In the genomic region with DNA sequence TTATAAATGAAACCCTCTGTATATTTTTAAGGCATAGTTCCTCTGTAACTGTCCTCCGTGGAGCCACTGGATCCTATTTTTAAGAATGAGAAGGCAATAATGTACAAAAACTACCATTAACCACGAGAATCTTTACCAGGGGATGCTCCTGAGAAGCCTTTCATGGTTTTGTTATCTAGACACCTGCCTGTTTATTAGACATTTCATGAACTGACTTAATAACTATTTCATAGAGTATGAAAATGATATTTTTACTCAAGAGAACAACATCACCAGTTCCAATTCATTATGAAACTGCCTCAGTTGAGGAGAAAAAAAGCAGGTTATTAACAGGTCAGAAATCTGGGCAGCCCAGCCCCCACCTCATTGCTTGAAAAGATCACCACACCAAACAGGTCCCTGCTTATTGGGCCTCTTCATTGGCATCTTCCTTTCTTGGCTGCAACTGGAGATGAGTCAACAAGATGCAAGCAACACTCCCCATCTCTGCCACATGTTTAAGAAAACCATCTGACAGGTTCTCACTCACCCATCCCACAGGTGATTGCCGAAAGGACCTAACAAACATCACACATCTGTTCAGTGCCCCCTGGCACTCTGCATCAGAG, we compare ENCODE assay signal across 17 cellular contexts. TPM values are rescaled to one million over a fixed set of nuclear protein-coding genes. Genes with fewer than 3 reads are reported as not detected.
A peak's percentile ranks its signal among the peaks of the same experiment; 100 is the strongest.
DNase-seq lines count a peak whose midpoint lies in the region; ATAC-seq and TF ChIP-seq lines count a peak whose summit lies in the region.
"Had no signal": no experiment of that assay in that cellular context is flagged by ENCODE, and none has a peak within 500 bp of the region (broad histone marks: within the 10 kb centered on the region; RNA-seq: fewer than 3 reads in every experiment).

No MANE protein-coding gene starts in this region.

- H3K36me3 ChIP-seq in mesendoderm (ENCODE audit: control insufficient read depth, insufficient read depth, low read length) (no peaks in the 10 kb centered on the region), endodermal cell (ENCODE audit: control insufficient read depth, insufficient read depth, low read length) (no peaks in the 10 kb centered on the region)

- no peak overlapping the region for H3K4me3 Mint-ChIP-seq in stimulated activated memory B cell treated with anti-CD40 and anti-IgM and Interleukin-4, amounts not matched to agents 10 μg/mL and 1 μg/mL and 100 μg/mL, for 72 hours
- H3K4me3 Mint-ChIP-seq in endodermal cell, result no peak overlapping the region
- H3K4me3 Mint-ChIP-seq: activated naive CD4-positive, alpha-beta T cell treated with anti-CD3 and anti-CD28 coated beads, Interleukin-2, amount 50 U/mL, for 24 hours; mesothelial cell of epicardium had no signal

- H3K9ac ChIP-seq in mesendoderm (ENCODE audit: low read length) (no peak overlapping the region), endodermal cell (ENCODE audit: extremely low read depth, low read length, poor library complexity, severe bottlenecking) (no peak overlapping the region)
- H3K9ac ChIP-seq: SK-N-SH had no signal

- H2BK120ac ChIP-seq in mesendoderm (ENCODE audit: low read depth, low read length), result no peak overlapping the region

- no peak overlapping the region for H3K27ac ChIP-seq in mesendoderm (ENCODE audit: low read depth, low read length)
- H3K27ac ChIP-seq in endodermal cell (ENCODE audit: low read depth, low read length), result no peak overlapping the region
- H3K27ac ChIP-seq: hepatocyte had no signal

- no peak overlapping the region for H2BK15ac ChIP-seq in mesendoderm (replicated peaks; ENCODE audit: low read depth)

- H4K5ac ChIP-seq in mesendoderm (ENCODE audit: low read length), result no peak overlapping the region

- H3K27me3 Mint-ChIP-seq in stimulated activated memory B cell treated with anti-CD40 and anti-IgM and Interleukin-4, amounts not matched to agents 10 μg/mL and 1 μg/mL and 100 μg/mL, for 72 hours, result no peaks in the 10 kb centered on the region
- H3K27me3 Mint-ChIP-seq in endodermal cell (ENCODE audit: insufficient read depth), result peaks cover 5% of the 10 kb centered on the region
- H3K27me3 Mint-ChIP-seq: activated naive CD4-positive, alpha-beta T cell treated with anti-CD3 and anti-CD28 coated beads, Interleukin-2, amount 50 U/mL, for 24 hours had no signal

- H3K56ac ChIP-seq in mesendoderm (ENCODE audit: low read length), result no peak overlapping the region

- H3K4me1 Mint-ChIP-seq in stimulated activated memory B cell treated with anti-CD40 and anti-IgM and Interleukin-4, amounts not matched to agents 10 μg/mL and 1 μg/mL and 100 μg/mL, for 72 hours, result peaks cover 34% of the 10 kb centered on the region
- peaks cover 16% of the 10 kb centered on the region for H3K4me1 Mint-ChIP-seq in endodermal cell
- H3K4me1 Mint-ChIP-seq: mesothelial cell of epicardium had no signal

- H3K79me1 ChIP-seq in mesendoderm (ENCODE audit: low read length), result no peaks in the 10 kb centered on the region

- no CpG with 5 or more reads among the region's 3 CpGs for WGBS in mesendoderm (ENCODE audit: extremely low coverage, insufficient coverage, low lambda C conversion rate)
- 92 to 98% methylated on average over 3 of the region's 3 CpGs for WGBS in endodermal cell (ENCODE audit: insufficient coverage in 1 of 2, insufficient read length in 1 of 2), 2 experiments

- H3K9me3 Mint-ChIP-seq in stimulated activated memory B cell treated with anti-CD40 and anti-IgM and Interleukin-4, amounts not matched to agents 10 μg/mL and 1 μg/mL and 100 μg/mL, for 72 hours, result no peaks in the 10 kb centered on the region
- no peaks in the 10 kb centered on the region for H3K9me3 Mint-ChIP-seq in endodermal cell
- H3K9me3 Mint-ChIP-seq: activated naive CD4-positive, alpha-beta T cell treated with anti-CD3 and anti-CD28 coated beads, Interleukin-2, amount 50 U/mL, for 24 hours; mesothelial cell of epicardium had no signal

- no peaks in the 10 kb centered on the region for H3K9me3 ChIP-seq in endodermal cell (ENCODE audit: control insufficient read depth, low read length)
- H3K9me3 ChIP-seq: SK-N-SH had no signal

- H2BK5ac ChIP-seq in mesendoderm (ENCODE audit: low read length), result no peak overlapping the region

- peak; percentile 32 for DNase-seq in stimulated activated CD4-positive, alpha-beta T cell treated with anti-CD3 and anti-CD28 coated beads, Interleukin-1b, Interleukin-23, amount 100 ng/mL, for 48 hours
- DNase-seq in stimulated activated CD4-positive, alpha-beta T cell treated with anti-CD3 and anti-CD28 coated beads, Interleukin-4, amount 100 ng/mL, for 24 hours, result no peak
- DNase-seq in NCI-H226, result peak; percentile 16
- no peak for DNase-seq in mesendoderm
- no peak for DNase-seq in endodermal cell
- DNase-seq in NCI-H187 treated with DMSO at 0.1 percent for 48 hours (lab: John Stamatoyannopoulos, UW), result no peak
- DNase-seq: DMS53; NCI-H1930; NCI-H524; SK-N-SH; stimulated activated CD4-positive, alpha-beta T cell treated with anti-CD3 and anti-CD28 coated beads, Interleukin-2, amount 100 ng/mL, for 24 hours had no signal

- H3K4me3 ChIP-seq in mesendoderm (ENCODE audit: low read length) (no peak overlapping the region), endodermal cell (ENCODE audit: low read length) (no peak overlapping the region)
- H3K4me3 ChIP-seq: hepatocyte had no signal

- no peak overlapping the region for H3K18ac ChIP-seq in mesendoderm (ENCODE audit: low read length)

- H4K8ac ChIP-seq in mesendoderm (ENCODE audit: low read depth, low read length), result no peak overlapping the region

- ATAC-seq in GM21576 (IDR thresholded peaks at IDR 0.05; ENCODE audit: unreplicated experiment), result peak; percentile 55
- no peak for ATAC-seq in stimulated activated memory B cell treated with anti-CD40 and anti-IgM and Interleukin-4, amounts not matched to agents 10 μg/mL and 1 μg/mL and 100 μg/mL, for 72 hours
- ATAC-seq: sciatic nerve had no signal

- TF ChIP-seq CTCF in endodermal cell (conservative IDR thresholded peaks at IDR 0.05), result no peak

- H3K4me1 ChIP-seq in mesendoderm (ENCODE audit: control insufficient read depth, low read depth, low read length) (peaks cover 4% of the 10 kb centered on the region), endodermal cell (ENCODE audit: control insufficient read depth, insufficient read depth, low read length) (peaks cover 3% of the 10 kb centered on the region)

- H3K79me2 ChIP-seq in mesendoderm (ENCODE audit: control insufficient read depth, insufficient read depth, low read length), result no peaks in the 10 kb centered on the region
- H3K79me2 ChIP-seq: hepatocyte had no signal

- H3K4ac ChIP-seq in mesendoderm (ENCODE audit: low read depth, low read length), result no peak overlapping the region

- H3K23ac ChIP-seq in mesendoderm (ENCODE audit: low read length), result no peak overlapping the region

- H3K27me3 ChIP-seq in mesendoderm (ENCODE audit: insufficient read depth, low read length, poor library complexity) (no peaks in the 10 kb centered on the region), endodermal cell (ENCODE audit: control insufficient read depth, insufficient read depth, low read length, poor library complexity, severe bottlenecking) (no peaks in the 10 kb centered on the region)
- H3K27me3 ChIP-seq: hepatocyte had no signal

- H2AK5ac ChIP-seq in mesendoderm (ENCODE audit: low read length), result no peak overlapping the region

- peak overlapping the region; percentile 58 for H3K27ac Mint-ChIP-seq in stimulated activated memory B cell treated with anti-CD40 and anti-IgM and Interleukin-4, amounts not matched to agents 10 μg/mL and 1 μg/mL and 100 μg/mL, for 72 hours
- no peak overlapping the region for H3K27ac Mint-ChIP-seq in endodermal cell
- H3K27ac Mint-ChIP-seq: activated naive CD4-positive, alpha-beta T cell treated with anti-CD3 and anti-CD28 coated beads, Interleukin-2, amount 50 U/mL, for 24 hours; mesothelial cell of epicardium had no signal

- H3K4me2 ChIP-seq in mesendoderm (ENCODE audit: low read length), result no peak overlapping the region
- H3K4me2 ChIP-seq: hepatocyte, SK-N-SH had no signal

- H3K36me3 Mint-ChIP-seq in stimulated activated memory B cell treated with anti-CD40 and anti-IgM and Interleukin-4, amounts not matched to agents 10 μg/mL and 1 μg/mL and 100 μg/mL, for 72 hours, result no peaks in the 10 kb centered on the region
- no peaks in the 10 kb centered on the region for H3K36me3 Mint-ChIP-seq in endodermal cell (ENCODE audit: low read depth)
- H3K36me3 Mint-ChIP-seq: activated naive CD4-positive, alpha-beta T cell treated with anti-CD3 and anti-CD28 coated beads, Interleukin-2, amount 50 U/mL, for 24 hours; mesothelial cell of epicardium had no signal

RNA-seq across cellular contexts. Expression of gene ETS1, which starts 27.8 kb away (rescaled TPM):
- polyA plus RNA-seq in mesendoderm (2013, experiment 1 of 2), result 23.7 TPM
- polyA plus RNA-seq in mesendoderm (2013, experiment 2 of 2), result 24.2 TPM
- total RNA-seq in endodermal cell, result 10 to 100 TPM; 34.3 to 36.4 TPM
- 24.1 TPM for polyA plus RNA-seq in endodermal cell (2013, experiment 1 of 2)
- polyA plus RNA-seq in endodermal cell (2013, experiment 2 of 2), result 23.3 TPM

Comparison
In these comparisons a context has a peak if more than half of its experiments do, and no peak if none do; other contexts are left out.
1. DNase-seq: peak in stimulated activated CD4-positive, alpha-beta T cell treated with anti-CD3 and anti-CD28 coated beads, Interleukin-1b, Interleukin-23, amount 100 ng/mL, for 48 hours (single experiment) and NCI-H226 (single experiment); none in stimulated activated CD4-positive, alpha-beta T cell treated with anti-CD3 and anti-CD28 coated beads, Interleukin-4, amount 100 ng/mL, for 24 hours (single experiment), mesendoderm (single experiment), endodermal cell (single experiment) and NCI-H187 treated with DMSO at 0.1 percent for 48 hours (single experiment).